ENCODE assay signal across 1 cellular context in the genomic region with DNA sequence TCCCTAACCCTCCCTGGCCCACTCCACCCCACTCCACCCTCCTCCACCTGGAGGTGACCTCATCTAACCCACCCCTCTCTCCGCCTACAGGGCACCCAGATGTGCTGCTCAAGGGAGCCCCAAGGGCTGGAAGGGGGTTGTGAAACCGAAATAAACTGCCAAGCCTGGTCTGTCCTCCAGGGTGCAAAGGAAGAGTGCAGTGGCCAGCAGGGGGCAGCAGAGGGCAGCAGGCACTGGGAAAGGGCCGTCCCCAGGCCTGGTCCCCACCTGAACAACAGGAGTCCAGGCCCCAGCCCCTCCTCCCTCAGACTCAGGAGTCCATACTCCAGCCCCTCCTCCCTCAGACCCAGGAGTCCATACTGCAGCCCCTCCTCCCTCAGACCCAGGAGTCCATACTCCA.
TF ChIP-seq lines count a peak whose summit lies in the region.

No MANE protein-coding gene starts in this region.

TF ChIP-seq in HepG2, 621 proteins besides CTCF, POLR2A, EP300 and RAD21 (continued from another document and continues in another):
- TF ChIP-seq, protein P1, sequence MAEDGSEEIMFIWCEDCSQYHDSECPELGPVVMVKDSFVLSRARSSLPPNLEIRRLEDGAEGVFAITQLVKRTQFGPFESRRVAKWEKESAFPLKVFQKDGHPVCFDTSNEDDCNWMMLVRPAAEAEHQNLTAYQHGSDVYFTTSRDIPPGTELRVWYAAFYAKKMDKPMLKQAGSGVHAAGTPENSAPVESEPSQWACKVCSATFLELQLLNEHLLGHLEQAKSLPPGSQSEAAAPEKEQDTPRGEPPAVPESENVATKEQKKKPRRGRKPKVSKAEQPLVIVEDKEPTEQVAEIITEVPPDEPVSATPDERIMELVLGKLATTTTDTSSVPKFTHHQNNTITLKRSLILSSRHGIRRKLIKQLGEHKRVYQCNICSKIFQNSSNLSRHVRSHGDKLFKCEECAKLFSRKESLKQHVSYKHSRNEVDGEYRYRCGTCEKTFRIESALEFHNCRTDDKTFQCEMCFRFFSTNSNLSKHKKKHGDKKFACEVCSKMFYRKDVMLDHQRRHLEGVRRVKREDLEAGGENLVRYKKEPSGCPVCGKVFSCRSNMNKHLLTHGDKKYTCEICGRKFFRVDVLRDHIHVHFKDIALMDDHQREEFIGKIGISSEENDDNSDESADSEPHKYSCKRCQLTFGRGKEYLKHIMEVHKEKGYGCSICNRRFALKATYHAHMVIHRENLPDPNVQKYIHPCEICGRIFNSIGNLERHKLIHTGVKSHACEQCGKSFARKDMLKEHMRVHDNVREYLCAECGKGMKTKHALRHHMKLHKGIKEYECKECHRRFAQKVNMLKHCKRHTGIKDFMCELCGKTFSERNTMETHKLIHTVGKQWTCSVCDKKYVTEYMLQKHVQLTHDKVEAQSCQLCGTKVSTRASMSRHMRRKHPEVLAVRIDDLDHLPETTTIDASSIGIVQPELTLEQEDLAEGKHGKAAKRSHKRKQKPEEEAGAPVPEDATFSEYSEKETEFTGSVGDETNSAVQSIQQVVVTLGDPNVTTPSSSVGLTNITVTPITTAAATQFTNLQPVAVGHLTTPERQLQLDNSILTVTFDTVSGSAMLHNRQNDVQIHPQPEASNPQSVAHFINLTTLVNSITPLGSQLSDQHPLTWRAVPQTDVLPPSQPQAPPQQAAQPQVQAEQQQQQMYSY (CRISPR knock-in tag; IDR thresholded peaks at IDR 0.05) = no peak
- TF ChIP-seq FOXC1 (CRISPR knock-in tag; IDR thresholded peaks at IDR 0.05; ENCODE audit: borderline replicate concordance) (peak; percentile 51; the same call in 1 of the 2 replicates), SKI (IDR thresholded peaks at IDR 0.05; ENCODE audit: partially characterized antibody) (peak; percentile 13), HIC2 (CRISPR knock-in tag; IDR thresholded peaks at IDR 0.05; ENCODE audit: low read depth) (peak; percentile 45; the same call in 1 of the 2 replicates), ADNP (CRISPR knock-in tag; IDR thresholded peaks at IDR 0.05) (no peak), ZNF614 (CRISPR knock-in tag; IDR thresholded peaks at IDR 0.05; ENCODE audit: borderline replicate concordance) (0 out of 2 replicates have a peak, but pooled peaks have one; percentile 12), POLR2AphosphoS2 (IDR thresholded peaks at IDR 0.05; ENCODE audit: low read depth, low read length) (no peak), SP140L (CRISPR knock-in tag; IDR thresholded peaks at IDR 0.05; ENCODE audit: borderline replicate concordance) (no peak), KLF13 (CRISPR knock-in tag; IDR thresholded peaks at IDR 0.05) (no peak), SNRNP70 (IDR thresholded peaks at IDR 0.05; ENCODE audit: low read depth, low read length) (no peak), ZNF264 (CRISPR knock-in tag; IDR thresholded peaks at IDR 0.05) (no peak), ZNF629 (CRISPR knock-in tag; conservative IDR thresholded peaks at IDR 0.05) (no peak), ZSCAN29 (CRISPR knock-in tag; conservative IDR thresholded peaks at IDR 0.05) (0 out of 2 replicates have a peak, but pooled peaks have one; percentile 34), KLF15 (CRISPR knock-in tag; IDR thresholded peaks at IDR 0.05; ENCODE audit: borderline replicate concordance) (no peak), ZNF709 (CRISPR knock-in tag; IDR thresholded peaks at IDR 0.05) (no peak), HNF4G (IDR thresholded peaks at IDR 0.05; ENCODE audit: borderline replicate concordance, low read depth, low read length) (peak; percentile 69; the same call in 1 of the 2 replicates), HNF4G (CRISPR knock-in tag; IDR thresholded peaks at IDR 0.05; ENCODE audit: borderline replicate concordance, low read depth) (0 out of 2 replicates have a peak, but pooled peaks have one; percentile 25), ZKSCAN8 (CRISPR knock-in tag; IDR thresholded peaks at IDR 0.05; ENCODE audit: borderline replicate concordance) (0 out of 2 replicates have a peak, but pooled peaks have one; percentile 31), YEATS4 (CRISPR knock-in tag; IDR thresholded peaks at IDR 0.05; ENCODE audit: borderline replicate concordance) (no peak; the same call in 1 of the 2 replicates), PAWR (CRISPR knock-in tag; IDR thresholded peaks at IDR 0.05; ENCODE audit: borderline replicate concordance) (no peak), MAFK (conservative IDR thresholded peaks at IDR 0.05 in 1 of 2, IDR thresholded peaks at IDR 0.05 in 1 of 2; ENCODE audit: low read length in 2 of 2) (no peak), ELF3 (CRISPR knock-in tag; IDR thresholded peaks at IDR 0.05) (0 out of 2 replicates have a peak, but pooled peaks have one; percentile 55), ZBTB49 (CRISPR knock-in tag; IDR thresholded peaks at IDR 0.05; ENCODE audit: borderline replicate concordance) (no peak), DR1 (CRISPR knock-in tag; IDR thresholded peaks at IDR 0.05) (no peak), FOXA1 (IDR thresholded peaks at IDR 0.05) (no peak), FOXA1 (CRISPR knock-in tag; IDR thresholded peaks at IDR 0.05) (peak; percentile 25), TAF1 (CRISPR knock-in tag; IDR thresholded peaks at IDR 0.05) (0 out of 2 replicates have a peak, but pooled peaks have one; percentile 5), HDAC2 (CRISPR knock-in tag; IDR thresholded peaks at IDR 0.05) (peak; percentile 31; the same call in 1 of the 2 replicates), NFIB (CRISPR knock-in tag; IDR thresholded peaks at IDR 0.05; ENCODE audit: borderline replicate concordance) (no peak), ZFX (CRISPR knock-in tag; IDR thresholded peaks at IDR 0.05; ENCODE audit: low read depth) (peak; percentile 81), AHR (CRISPR knock-in tag; IDR thresholded peaks at IDR 0.05) (0 out of 2 replicates have a peak, but pooled peaks have one; percentile 39), ZNF792 (CRISPR knock-in tag; IDR thresholded peaks at IDR 0.05) (peak; percentile 59; the same call in 1 of the 2 replicates), SOX13 (IDR thresholded peaks at IDR 0.05) (no peak), SOX13 (CRISPR knock-in tag; conservative IDR thresholded peaks at IDR 0.05 in 1 of 2, IDR thresholded peaks at IDR 0.05 in 1 of 2) (0 out of 4 replicates have a peak, but pooled peaks of 1 of the 2 experiments have one; percentile 26)
- TF ChIP-seq, protein P2, sequence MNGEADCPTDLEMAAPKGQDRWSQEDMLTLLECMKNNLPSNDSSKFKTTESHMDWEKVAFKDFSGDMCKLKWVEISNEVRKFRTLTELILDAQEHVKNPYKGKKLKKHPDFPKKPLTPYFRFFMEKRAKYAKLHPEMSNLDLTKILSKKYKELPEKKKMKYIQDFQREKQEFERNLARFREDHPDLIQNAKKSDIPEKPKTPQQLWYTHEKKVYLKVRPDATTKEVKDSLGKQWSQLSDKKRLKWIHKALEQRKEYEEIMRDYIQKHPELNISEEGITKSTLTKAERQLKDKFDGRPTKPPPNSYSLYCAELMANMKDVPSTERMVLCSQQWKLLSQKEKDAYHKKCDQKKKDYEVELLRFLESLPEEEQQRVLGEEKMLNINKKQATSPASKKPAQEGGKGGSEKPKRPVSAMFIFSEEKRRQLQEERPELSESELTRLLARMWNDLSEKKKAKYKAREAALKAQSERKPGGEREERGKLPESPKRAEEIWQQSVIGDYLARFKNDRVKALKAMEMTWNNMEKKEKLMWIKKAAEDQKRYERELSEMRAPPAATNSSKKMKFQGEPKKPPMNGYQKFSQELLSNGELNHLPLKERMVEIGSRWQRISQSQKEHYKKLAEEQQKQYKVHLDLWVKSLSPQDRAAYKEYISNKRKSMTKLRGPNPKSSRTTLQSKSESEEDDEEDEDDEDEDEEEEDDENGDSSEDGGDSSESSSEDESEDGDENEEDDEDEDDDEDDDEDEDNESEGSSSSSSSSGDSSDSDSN (CRISPR knock-in tag; IDR thresholded peaks at IDR 0.05) = 0 out of 2 replicates have a peak, but pooled peaks have one; percentile 21
- TF ChIP-seq, protein P3, sequence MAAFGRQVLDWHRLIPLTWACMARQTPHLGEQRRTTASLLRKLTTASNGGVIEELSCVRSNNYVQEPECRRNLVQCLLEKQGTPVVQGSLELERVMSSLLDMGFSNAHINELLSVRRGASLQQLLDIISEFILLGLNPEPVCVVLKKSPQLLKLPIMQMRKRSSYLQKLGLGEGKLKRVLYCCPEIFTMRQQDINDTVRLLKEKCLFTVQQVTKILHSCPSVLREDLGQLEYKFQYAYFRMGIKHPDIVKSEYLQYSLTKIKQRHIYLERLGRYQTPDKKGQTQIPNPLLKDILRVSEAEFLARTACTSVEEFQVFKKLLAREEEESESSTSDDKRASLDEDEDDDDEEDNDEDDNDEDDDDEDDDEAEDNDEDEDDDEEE (CRISPR knock-in tag; IDR thresholded peaks at IDR 0.05) = peak; percentile 57; the same call in 1 of the 2 replicates
- TF ChIP-seq, protein P4, sequence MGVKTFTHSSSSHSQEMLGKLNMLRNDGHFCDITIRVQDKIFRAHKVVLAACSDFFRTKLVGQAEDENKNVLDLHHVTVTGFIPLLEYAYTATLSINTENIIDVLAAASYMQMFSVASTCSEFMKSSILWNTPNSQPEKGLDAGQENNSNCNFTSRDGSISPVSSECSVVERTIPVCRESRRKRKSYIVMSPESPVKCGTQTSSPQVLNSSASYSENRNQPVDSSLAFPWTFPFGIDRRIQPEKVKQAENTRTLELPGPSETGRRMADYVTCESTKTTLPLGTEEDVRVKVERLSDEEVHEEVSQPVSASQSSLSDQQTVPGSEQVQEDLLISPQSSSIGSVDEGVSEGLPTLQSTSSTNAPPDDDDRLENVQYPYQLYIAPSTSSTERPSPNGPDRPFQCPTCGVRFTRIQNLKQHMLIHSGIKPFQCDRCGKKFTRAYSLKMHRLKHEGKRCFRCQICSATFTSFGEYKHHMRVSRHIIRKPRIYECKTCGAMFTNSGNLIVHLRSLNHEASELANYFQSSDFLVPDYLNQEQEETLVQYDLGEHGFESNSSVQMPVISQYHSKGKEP (CRISPR knock-in tag; IDR thresholded peaks at IDR 0.05) = no peak
- TF ChIP-seq, protein P5, sequence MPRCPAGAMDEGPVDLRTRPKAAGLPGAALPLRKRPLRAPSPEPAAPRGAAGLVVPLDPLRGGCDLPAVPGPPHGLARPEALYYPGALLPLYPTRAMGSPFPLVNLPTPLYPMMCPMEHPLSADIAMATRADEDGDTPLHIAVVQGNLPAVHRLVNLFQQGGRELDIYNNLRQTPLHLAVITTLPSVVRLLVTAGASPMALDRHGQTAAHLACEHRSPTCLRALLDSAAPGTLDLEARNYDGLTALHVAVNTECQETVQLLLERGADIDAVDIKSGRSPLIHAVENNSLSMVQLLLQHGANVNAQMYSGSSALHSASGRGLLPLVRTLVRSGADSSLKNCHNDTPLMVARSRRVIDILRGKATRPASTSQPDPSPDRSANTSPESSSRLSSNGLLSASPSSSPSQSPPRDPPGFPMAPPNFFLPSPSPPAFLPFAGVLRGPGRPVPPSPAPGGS (CRISPR knock-in tag; IDR thresholded peaks at IDR 0.05) = no peak
- TF ChIP-seq, protein P6, sequence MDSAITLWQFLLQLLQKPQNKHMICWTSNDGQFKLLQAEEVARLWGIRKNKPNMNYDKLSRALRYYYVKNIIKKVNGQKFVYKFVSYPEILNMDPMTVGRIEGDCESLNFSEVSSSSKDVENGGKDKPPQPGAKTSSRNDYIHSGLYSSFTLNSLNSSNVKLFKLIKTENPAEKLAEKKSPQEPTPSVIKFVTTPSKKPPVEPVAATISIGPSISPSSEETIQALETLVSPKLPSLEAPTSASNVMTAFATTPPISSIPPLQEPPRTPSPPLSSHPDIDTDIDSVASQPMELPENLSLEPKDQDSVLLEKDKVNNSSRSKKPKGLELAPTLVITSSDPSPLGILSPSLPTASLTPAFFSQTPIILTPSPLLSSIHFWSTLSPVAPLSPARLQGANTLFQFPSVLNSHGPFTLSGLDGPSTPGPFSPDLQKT (CRISPR knock-in tag; IDR thresholded peaks at IDR 0.05; ENCODE audit: borderline replicate concordance) = no peak
- TF ChIP-seq, protein P7, sequence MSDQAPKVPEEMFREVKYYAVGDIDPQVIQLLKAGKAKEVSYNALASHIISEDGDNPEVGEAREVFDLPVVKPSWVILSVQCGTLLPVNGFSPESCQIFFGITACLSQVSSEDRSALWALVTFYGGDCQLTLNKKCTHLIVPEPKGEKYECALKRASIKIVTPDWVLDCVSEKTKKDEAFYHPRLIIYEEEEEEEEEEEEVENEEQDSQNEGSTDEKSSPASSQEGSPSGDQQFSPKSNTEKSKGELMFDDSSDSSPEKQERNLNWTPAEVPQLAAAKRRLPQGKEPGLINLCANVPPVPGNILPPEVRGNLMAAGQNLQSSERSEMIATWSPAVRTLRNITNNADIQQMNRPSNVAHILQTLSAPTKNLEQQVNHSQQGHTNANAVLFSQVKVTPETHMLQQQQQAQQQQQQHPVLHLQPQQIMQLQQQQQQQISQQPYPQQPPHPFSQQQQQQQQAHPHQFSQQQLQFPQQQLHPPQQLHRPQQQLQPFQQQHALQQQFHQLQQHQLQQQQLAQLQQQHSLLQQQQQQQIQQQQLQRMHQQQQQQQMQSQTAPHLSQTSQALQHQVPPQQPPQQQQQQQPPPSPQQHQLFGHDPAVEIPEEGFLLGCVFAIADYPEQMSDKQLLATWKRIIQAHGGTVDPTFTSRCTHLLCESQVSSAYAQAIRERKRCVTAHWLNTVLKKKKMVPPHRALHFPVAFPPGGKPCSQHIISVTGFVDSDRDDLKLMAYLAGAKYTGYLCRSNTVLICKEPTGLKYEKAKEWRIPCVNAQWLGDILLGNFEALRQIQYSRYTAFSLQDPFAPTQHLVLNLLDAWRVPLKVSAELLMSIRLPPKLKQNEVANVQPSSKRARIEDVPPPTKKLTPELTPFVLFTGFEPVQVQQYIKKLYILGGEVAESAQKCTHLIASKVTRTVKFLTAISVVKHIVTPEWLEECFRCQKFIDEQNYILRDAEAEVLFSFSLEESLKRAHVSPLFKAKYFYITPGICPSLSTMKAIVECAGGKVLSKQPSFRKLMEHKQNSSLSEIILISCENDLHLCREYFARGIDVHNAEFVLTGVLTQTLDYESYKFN (CRISPR knock-in tag; conservative IDR thresholded peaks at IDR 0.05) = peak; percentile 81
